12 cellular contexts compared by ENCODE assay signal in the genomic region with DNA sequence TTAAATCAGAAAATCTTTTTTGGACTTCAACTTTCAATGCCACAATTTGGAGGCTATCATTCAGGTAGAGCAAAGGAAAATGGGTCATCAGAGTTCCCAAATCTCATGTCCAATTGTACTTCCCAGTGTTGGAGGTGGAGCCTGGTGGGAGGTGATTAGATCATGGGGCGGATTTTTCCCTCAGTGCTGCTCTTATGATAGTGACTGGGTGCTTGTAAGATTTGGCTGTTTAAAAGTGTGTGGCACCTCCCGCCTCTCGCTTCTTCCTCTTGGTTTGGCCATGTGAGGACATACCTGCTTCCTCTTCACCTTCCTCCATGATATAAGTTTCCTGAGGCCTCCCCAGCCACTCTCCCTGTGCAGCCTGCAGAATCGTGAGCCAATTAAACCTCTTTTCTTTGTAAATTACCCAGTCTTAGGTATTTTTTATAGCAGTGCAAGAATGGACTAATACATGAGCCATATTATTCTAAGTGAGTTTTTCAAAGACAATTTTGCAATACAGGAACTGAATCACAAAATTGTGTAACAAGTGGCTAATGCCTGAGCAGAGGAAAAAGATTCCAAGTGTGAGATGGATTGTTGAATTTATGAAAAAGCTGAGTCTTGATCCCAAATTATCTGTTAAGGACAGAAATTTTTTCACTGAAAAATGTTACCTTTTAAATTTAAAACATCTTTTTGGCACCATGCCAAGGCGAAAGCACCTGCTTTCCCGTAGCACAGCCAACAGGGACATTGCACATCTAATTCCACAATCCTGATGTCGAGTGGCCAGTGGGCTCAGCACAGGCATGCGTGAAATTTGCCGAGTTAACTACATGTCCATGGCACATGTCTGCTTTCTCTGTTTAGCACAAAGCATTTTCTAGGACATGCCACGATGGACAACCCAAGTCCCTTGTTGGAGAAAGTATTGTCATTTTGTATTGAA.
DNase-seq lines count a peak whose midpoint lies in the region; ATAC-seq, FAIRE-seq and TF ChIP-seq lines count a peak whose summit lies in the region.
"Had no signal": no experiment of that assay in that cellular context is flagged by ENCODE, and none has a peak within 500 bp of the region (broad histone marks: within the 10 kb centered on the region; RNA-seq: fewer than 3 reads in every experiment).

No MANE protein-coding gene starts in this region.

- H3K4me2 ChIP-seq in HCT116 (ENCODE audit: low read length) = no peak overlapping the region

- H3K9me2 ChIP-seq in HCT116 (ENCODE audit: insufficient read depth) = no peaks in the 10 kb centered on the region

- H3K9me3 ChIP-seq in HCT116 (ENCODE audit: control insufficient read depth in 1 of 2, insufficient read depth in 1 of 2, low read depth in 1 of 2, low read length in 2 of 2) (no peaks in the 10 kb centered on the region), sigmoid colon (no peaks in the 10 kb centered on the region)
- H3K9me3 ChIP-seq: uterus had no signal

- no TSS peak for BruUV-seq in HCT116 (replicated peaks; lab: Mats Ljungman, UMichigan)

- no peaks in the 10 kb centered on the region for H4K20me1 ChIP-seq in HCT116 (ENCODE audit: insufficient read depth)

- no peak for TF ChIP-seq EP300 in sigmoid colon (IDR thresholded peaks at IDR 0.05)

- H3K36me3 ChIP-seq in HCT116 (ENCODE audit: control insufficient read depth in 1 of 2, insufficient read depth in 2 of 2, low read length in 2 of 2) (no peaks in the 10 kb centered on the region), sigmoid colon (no peaks in the 10 kb centered on the region)
- H3K36me3 ChIP-seq: cardiac muscle cell, uterus had no signal

- H3K79me2 ChIP-seq in HCT116 (ENCODE audit: insufficient read depth, low read length) = no peaks in the 10 kb centered on the region

- WGBS in sigmoid colon, 2 donors = 83 to 86% methylated on average over 10 of the region's 10 CpGs

- intact Hi-C loops in HCT116 (cut with micrococcal nuclease) = no loop called here
- intact Hi-C loops in sigmoid colon (cut with DNase I) = no loop called here
- intact Hi-C loops in head of caudate nucleus (cut with DNase I) = no loop called here

- H3K4me1 ChIP-seq in HCT116 (ENCODE audit: control insufficient read depth in 1 of 2, insufficient read depth in 2 of 2, low read length in 2 of 2) = no peaks in the 10 kb centered on the region
- H3K4me1 ChIP-seq in sigmoid colon = peaks cover 0 to 29% (median 19%) of the 10 kb centered on the region in 4 donors

- DNase-seq in HCT116 (ENCODE audit: low read depth, low spot score) = no peak
- peak; percentile 72 for DNase-seq in RPMI7951 (ENCODE audit: low read depth)
- peak; percentile 91 for DNase-seq in fibroblast of pulmonary artery (ENCODE audit: low read depth)
- DNase-seq in sigmoid colon = no peak
- no peak for DNase-seq in GM12892 (ENCODE audit: insufficient read length)
- DNase-seq in NCI-H2196 treated with DMSO at 0.1 percent for 48 hours (lab: John Stamatoyannopoulos, UW; ENCODE audit: unreplicated experiment) = no peak
- no peak for DNase-seq in head of caudate nucleus
- DNase-seq: DMS79 treated with DMSO at 0.1 percent for 48 hours, NCI-H2171 treated with DMSO at 0.1 percent for 48 hours, uterus had no signal

- CTCF ChIA-PET in HCT116 (lab: Charles Lee) = no interaction called here

- no peak for TF ChIP-seq CTCF in HCT116 (IDR thresholded peaks at IDR 0.05 in 2 of 3, conservative IDR thresholded peaks at IDR 0.05 in 1 of 3; ENCODE audit: borderline replicate concordance in 1 of 3, insufficient read depth in 1 of 3, low read depth in 2 of 3, low read length in 2 of 3)
- no peak for TF ChIP-seq CTCF in fibroblast of pulmonary artery (IDR thresholded peaks at IDR 0.05; ENCODE audit: low read length, missing control alignments)
- no peak for TF ChIP-seq CTCF in sigmoid colon (IDR thresholded peaks at IDR 0.05)

- FAIRE-seq in GM12892 (lab: Jason Lieb, UNC) = no peak

- no peak overlapping the region for H2AFZ ChIP-seq in HCT116 (ENCODE audit: low read depth, low read length, poor library complexity, severe bottlenecking)

- RAD21 ChIA-PET in HCT116 (lab: Charles Lee; ENCODE audit: low non-redundant PET in 1 of 2, low total read pairs in 2 of 2, uncharacterized antibody in 2 of 2, unreplicated experiment in 2 of 2) = no interaction called here

- no peak for ATAC-seq in HCT116
- no peak for ATAC-seq in HG03108 (IDR thresholded peaks at IDR 0.05; ENCODE audit: unreplicated experiment)

- H3K4me3 ChIP-seq in HCT116 (replicated peaks in 1 of 2; ENCODE audit: low read depth in 1 of 2, low read length in 2 of 2) (no peak overlapping the region), fibroblast of pulmonary artery (replicated peaks; ENCODE audit: low read depth, low read length) (no peak overlapping the region), sigmoid colon (no peak overlapping the region)
- H3K4me3 ChIP-seq: cardiac muscle cell, uterus had no signal

- no peak overlapping the region for H3K9ac ChIP-seq in HCT116 (ENCODE audit: low read length)

- no peak for TF ChIP-seq RAD21 in HCT116 (IDR thresholded peaks at IDR 0.05; ENCODE audit: low read depth)

- H3K27ac ChIP-seq in HCT116 (ENCODE audit: low read depth, low read length) (no peak overlapping the region), sigmoid colon (peak overlapping the region; percentile 26 to 52 (median 42))
- H3K27ac ChIP-seq: cardiac muscle cell had no signal

- TF ChIP-seq POLR2A in HCT116 (IDR thresholded peaks at IDR 0.05; ENCODE audit: borderline replicate concordance, extremely low read depth, insufficient read depth, insufficient read length) = no peak
- no peak for TF ChIP-seq POLR2A in sigmoid colon (IDR thresholded peaks at IDR 0.05)
- no peak for TF ChIP-seq POLR2A in GM12892 (IDR thresholded peaks at IDR 0.05; ENCODE audit: low read depth, low read length)

- POLR2A ChIA-PET in HCT116 (lab: Charles Lee) = no interaction called here

- H3K27me3 ChIP-seq in HCT116 (ENCODE audit: insufficient read depth, low read length) (no peaks in the 10 kb centered on the region), sigmoid colon (no peaks in the 10 kb centered on the region)
- H3K27me3 ChIP-seq: cardiac muscle cell, uterus had no signal

TF ChIP-seq in HCT116, 20 proteins besides CTCF, POLR2A, EP300 and RAD21:
- no peak for TF ChIP-seq ZNF274 (IDR thresholded peaks at IDR 0.05; ENCODE audit: low read depth, low read length)
- no peak for TF ChIP-seq JUND (IDR thresholded peaks at IDR 0.05)
- TF ChIP-seq TCF7L2 (IDR thresholded peaks at IDR 0.05; ENCODE audit: borderline replicate concordance, extremely low read depth, insufficient read depth, insufficient read length) = no peak
- peak; percentile 63 for TF ChIP-seq CEBPB (IDR thresholded peaks at IDR 0.05; ENCODE audit: low read depth)

Comparison
In these comparisons a context has a peak if more than half of its experiments do, and no peak if none do; other contexts are left out.
1. DNase-seq: peak in RPMI7951 (single experiment) and fibroblast of pulmonary artery (single experiment); none in HCT116 (single experiment), sigmoid colon (single experiment), GM12892 (single experiment), NCI-H2196 treated with DMSO at 0.1 percent for 48 hours (single experiment) and head of caudate nucleus (0 of 42).